Comparison of ENCODE assay signal across 8 cellular contexts in the genomic region with DNA sequence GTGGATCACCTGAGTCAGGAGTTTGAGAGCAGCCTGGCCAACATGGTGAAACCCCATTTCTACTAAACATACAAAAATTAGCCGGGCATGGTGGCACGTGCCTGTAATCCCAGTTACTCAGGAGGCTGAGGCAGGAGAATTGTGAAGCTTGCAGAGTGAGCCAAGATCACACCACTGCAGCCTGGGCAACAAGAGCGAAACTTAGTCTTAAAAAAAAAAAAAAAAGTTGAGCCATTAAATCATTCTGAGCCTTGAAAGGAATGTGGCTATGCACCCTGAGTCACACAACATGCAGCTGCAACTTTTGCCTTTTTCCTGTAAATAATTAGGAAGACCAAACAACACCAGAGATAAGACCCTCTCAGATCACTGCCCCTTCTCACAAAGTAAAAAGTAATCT.
A peak's percentile ranks its signal among the peaks of the same experiment; 100 is the strongest.
DNase-seq lines count a peak whose midpoint lies in the region; ATAC-seq and TF ChIP-seq lines count a peak whose summit lies in the region.
"Not testable (repeated sequence)": the region's sequence is repeated elsewhere in the genome, so short reads cannot be mapped to it uniquely, and the experiment has no call there.

No MANE protein-coding gene starts in this region.

- peak overlapping the region; percentile 83 for H3K27ac ChIP-seq in HUES48 (ENCODE audit: low read depth, low read length)

- not testable (repeated sequence) for H3K9me3 ChIP-seq in HUES48 (ENCODE audit: control insufficient read depth, insufficient read depth, low read length)

- 0 out of 2 replicates have a peak, but pooled peaks cover 12% of the 10 kb centered on the region for H3K36me3 ChIP-seq in HUES48 (ENCODE audit: control insufficient read depth, insufficient read depth, low read length)

- H3K4me3 ChIP-seq in AG09309 (ENCODE audit: control insufficient read depth, low read depth, low read length); HUES48 (ENCODE audit: low read depth, low read length); cardiac fibroblast (replicated peaks in 1 of 2; ENCODE audit: low read depth in 2 of 2, low read length in 2 of 2); fibroblast of pulmonary artery (replicated peaks; ENCODE audit: low read depth, low read length): not testable (repeated sequence)

- not testable (repeated sequence) for H3K9ac ChIP-seq in HUES48 (ENCODE audit: low read depth, low read length)

- peak; percentile 45 for DNase-seq in AG09309 (ENCODE audit: low read depth)
- peak; percentile 46 for DNase-seq in GM04504 (ENCODE audit: low read depth)
- peak; percentile 62 to 67 for DNase-seq in cardiac fibroblast (ENCODE audit: low read depth in 2 of 2)
- peak; percentile 55 for DNase-seq in fibroblast of pulmonary artery (ENCODE audit: low read depth)
- peak; percentile 77 for DNase-seq in kidney tubule cell (ENCODE audit: low spot score)
- peak; percentile 53 for DNase-seq in stromal cell of bone marrow (ENCODE audit: low read depth)

- not testable (repeated sequence) for TF ChIP-seq CTCF in AG09309 (IDR thresholded peaks at IDR 0.05; ENCODE audit: control insufficient read depth, insufficient read depth, low read depth, low read length, missing control alignments); cardiac fibroblast (IDR thresholded peaks at IDR 0.05; ENCODE audit: low read depth, low read length); fibroblast of pulmonary artery (IDR thresholded peaks at IDR 0.05; ENCODE audit: low read length, missing control alignments)

- H3K27me3 ChIP-seq in HUES48 (ENCODE audit: control insufficient read depth, insufficient read depth, low read length) = not testable (repeated sequence)

- H3K4me1 ChIP-seq in HUES48 (ENCODE audit: control insufficient read depth, insufficient read depth, low read length) = peaks cover 33% of the 10 kb centered on the region

- ATAC-seq in SK-N-SH treated with all-trans-retinoic acid at 6 μM for 48 hours = peak; percentile 74
